Comparison of ENCODE assay signal across 8 cellular contexts in the genomic region with DNA sequence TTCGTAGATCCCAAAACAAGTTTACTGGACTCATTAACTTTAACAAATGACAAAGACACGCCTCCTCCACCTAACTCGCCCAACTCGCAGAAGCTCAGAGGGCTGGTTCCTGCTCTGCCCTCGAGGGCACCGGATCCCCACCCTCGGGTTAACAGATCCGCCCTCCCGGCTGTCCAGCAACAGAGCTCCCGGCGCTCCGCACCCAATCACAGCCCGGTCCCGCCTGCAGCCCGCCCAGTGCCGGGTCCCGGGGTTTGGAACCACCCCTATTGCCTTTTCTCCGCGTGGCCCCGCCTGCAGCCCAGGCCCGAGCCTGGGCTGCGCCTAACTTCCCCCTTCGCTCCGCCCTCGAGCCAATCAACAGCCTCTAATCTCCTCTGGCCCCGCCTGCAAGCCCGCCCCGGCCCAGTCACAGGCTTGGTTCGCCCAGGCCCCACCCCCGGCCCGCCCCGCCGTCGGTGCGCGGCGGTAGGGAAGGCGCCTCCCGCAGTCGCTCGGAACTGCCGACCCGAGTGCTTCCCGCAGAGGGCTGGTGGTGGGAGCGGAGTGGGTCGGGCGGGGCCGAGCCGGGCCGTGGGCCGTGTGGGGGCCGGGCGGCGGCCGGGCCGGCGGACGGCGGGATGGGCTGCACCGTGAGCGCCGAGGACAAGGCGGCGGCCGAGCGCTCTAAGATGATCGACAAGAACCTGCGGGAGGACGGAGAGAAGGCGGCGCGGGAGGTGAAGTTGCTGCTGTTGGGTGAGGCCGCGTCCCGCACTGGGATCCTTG. TPM values are rescaled to one million over a fixed set of nuclear protein-coding genes. Genes with fewer than 3 reads are reported as not detected.
A peak's percentile ranks its signal among the peaks of the same experiment; 100 is the strongest.
DNase-seq lines count a peak whose midpoint lies in the region; TF ChIP-seq lines count a peak whose summit lies in the region.

A gene (plus strand): TSS at position 489 of the 768 bp plus-strand sequence. CDS start 132 bp downstream, at position 621.

- DNase-seq in CMK (ENCODE audit: low read depth) (peak; percentile 92), GM20000 (ENCODE audit: low spot score) (peak; percentile 99), HT-29 (ENCODE audit: low spot score) (peak; percentile 95), NOMO-1 (lab: John Stamatoyannopoulos, UW; ENCODE audit: unreplicated experiment in 2 of 2) (peak; percentile 99), lung microvascular endothelial cell (ENCODE audit: low read depth in 2 of 2) (peak; percentile 99)
- peak; percentile 97 for DNase-seq in effector CD8-positive, alpha-beta T cell (lab: John Stamatoyannopoulos, UW)
- DNase-seq in stimulated activated CD4-positive, alpha-beta T cell treated with anti-CD3 and anti-CD28 coated beads, TNF-alpha, amount 100 ng/mL, for 48 hours (ENCODE audit: low read depth in 3 of 3): peak; percentile 95 to 99 (median 98)

- POLR2A ChIA-PET in activated CD8-positive, alpha-beta memory T cell treated with anti-CD3 and anti-CD28 coated beads for 36 hours (lab: Charles Lee): interaction anchor here (0.6 to 2.5 kb wide), 6 partner anchors 10 to 1829 kb away, joined by 3 to 17 read pairs (median 4); a partner anchor contains a TSS

- CTCF ChIA-PET in activated CD8-positive, alpha-beta memory T cell treated with anti-CD3 and anti-CD28 coated beads for 36 hours (lab: Charles Lee): interaction anchor here (0.6 to 10.7 kb wide), 12 partner anchors 8 to 103 kb away, joined by 3 to 88 read pairs (median 4); a partner anchor contains a TSS

- TF ChIP-seq CTCF in GM20000 (IDR thresholded peaks at IDR 0.05; ENCODE audit: extremely low read depth, missing control alignments): no peak

RNA-seq across cellular contexts. Expression of the gene that starts here (rescaled TPM):
- total RNA-seq in HT-29 (2014; rRNA removed; shearing (Covaris generic)): 167 and 168 TPM in 2 replicates
- total RNA-seq in activated CD8-positive, alpha-beta memory T cell treated with anti-CD3 and anti-CD28 coated beads for 36 hours: 100 to 1,000 TPM; 239 to 242 TPM
- total RNA-seq in lung microvascular endothelial cell: 415 and 488 TPM in 2 replicates

Comparison
In these comparisons a context has a peak if more than half of its experiments do, and no peak if none do; other contexts are left out.
1. Peak in every context shown above with its lines: DNase-seq.